8 cellular contexts compared by ENCODE assay signal in genomic region chr2:60806988-60807681, GRCh38. TPM values are rescaled to one million over a fixed set of nuclear protein-coding genes. Genes with fewer than 3 reads are reported as not detected.
A peak's percentile ranks its signal among the peaks of the same experiment; 100 is the strongest.
DNase-seq lines count a peak whose midpoint lies in the region; ATAC-seq and TF ChIP-seq lines count a peak whose summit lies in the region.

No MANE protein-coding gene starts in this region.

- H3K27me3 ChIP-seq in osteoblast (ENCODE audit: insufficient read depth, low read length) = no peaks in the 10 kb centered on the region

- in situ Hi-C loops in astrocyte of the spinal cord (cut with HindIII; ENCODE audit: low sequenced_read_pairs) = no loop called here

- H3K36me3 ChIP-seq in osteoblast (ENCODE audit: insufficient read depth, low read length) = peaks cover 5% of the 10 kb centered on the region

- peaks cover 9% of the 10 kb centered on the region for H3K4me1 ChIP-seq in osteoblast (ENCODE audit: insufficient read depth, low read length)

- DNase-seq in COLO829 (ENCODE audit: low spot score) (peak; percentile 38), RPMI7951 (ENCODE audit: low read depth) (peak; percentile 72), astrocyte of the spinal cord (ENCODE audit: low read depth, low spot score) (peak; percentile 72), osteoblast (ENCODE audit: insufficient read length, low spot score, missing footprints) (peak; percentile 67), NCI-H446 treated with DMSO at 0.1 percent for 48 hours (lab: John Stamatoyannopoulos, UW) (no peak), HK-2 (ENCODE audit: unreplicated experiment) (no peak)

- no peak overlapping the region for H3K27ac ChIP-seq in osteoblast (ENCODE audit: low read depth, low read length)

- H3K4me3 ChIP-seq in astrocyte of the spinal cord (ENCODE audit: low read depth, low read length) (no peak overlapping the region), osteoblast (ENCODE audit: insufficient read depth, low read length) (no peak overlapping the region)

- H3K4me2 ChIP-seq in osteoblast (ENCODE audit: insufficient read depth, low read length) = no peak overlapping the region

- H3K9me3 ChIP-seq in osteoblast (ENCODE audit: low read depth, low read length) = no peaks in the 10 kb centered on the region

- peak; percentile 61 for ATAC-seq in GM19452 (IDR thresholded peaks at IDR 0.05; ENCODE audit: unreplicated experiment)
- ATAC-seq in HG03432 (IDR thresholded peaks at IDR 0.05; ENCODE audit: unreplicated experiment) = peak; percentile 88

- no peaks in the 10 kb centered on the region for H4K20me1 ChIP-seq in osteoblast (ENCODE audit: insufficient read depth, low read length)

- H3K79me2 ChIP-seq in osteoblast (ENCODE audit: insufficient read depth, low read length) = no peaks in the 10 kb centered on the region

- peak overlapping the region; percentile 1 for H2AFZ ChIP-seq in osteoblast (ENCODE audit: low read length)

- TF ChIP-seq CTCF in astrocyte of the spinal cord (IDR thresholded peaks at IDR 0.05; ENCODE audit: low read depth, low read length) (no peak), osteoblast (IDR thresholded peaks at IDR 0.05; ENCODE audit: extremely low read depth, low read depth, low read length) (no peak)

RNA-seq across cellular contexts. Expression of gene PAPOLG, which starts 51.1 kb away (rescaled TPM):
- total RNA-seq in RPMI7951 (2014; rRNA removed; shearing (Covaris generic)) = 14.7 and 14.8 TPM in 2 replicates
- total RNA-seq in osteoblast = 17.7 and 19.9 TPM in 2 replicates

Comparison
In these comparisons a context has a peak if more than half of its experiments do, and no peak if none do; other contexts are left out.
1. DNase-seq: peak in COLO829 (single experiment), RPMI7951 (single experiment), astrocyte of the spinal cord (single experiment) and osteoblast (single experiment); none in NCI-H446 treated with DMSO at 0.1 percent for 48 hours (single experiment) and HK-2 (single experiment).